Comparison of ENCODE assay signal across 8 cellular contexts in the genomic region with DNA sequence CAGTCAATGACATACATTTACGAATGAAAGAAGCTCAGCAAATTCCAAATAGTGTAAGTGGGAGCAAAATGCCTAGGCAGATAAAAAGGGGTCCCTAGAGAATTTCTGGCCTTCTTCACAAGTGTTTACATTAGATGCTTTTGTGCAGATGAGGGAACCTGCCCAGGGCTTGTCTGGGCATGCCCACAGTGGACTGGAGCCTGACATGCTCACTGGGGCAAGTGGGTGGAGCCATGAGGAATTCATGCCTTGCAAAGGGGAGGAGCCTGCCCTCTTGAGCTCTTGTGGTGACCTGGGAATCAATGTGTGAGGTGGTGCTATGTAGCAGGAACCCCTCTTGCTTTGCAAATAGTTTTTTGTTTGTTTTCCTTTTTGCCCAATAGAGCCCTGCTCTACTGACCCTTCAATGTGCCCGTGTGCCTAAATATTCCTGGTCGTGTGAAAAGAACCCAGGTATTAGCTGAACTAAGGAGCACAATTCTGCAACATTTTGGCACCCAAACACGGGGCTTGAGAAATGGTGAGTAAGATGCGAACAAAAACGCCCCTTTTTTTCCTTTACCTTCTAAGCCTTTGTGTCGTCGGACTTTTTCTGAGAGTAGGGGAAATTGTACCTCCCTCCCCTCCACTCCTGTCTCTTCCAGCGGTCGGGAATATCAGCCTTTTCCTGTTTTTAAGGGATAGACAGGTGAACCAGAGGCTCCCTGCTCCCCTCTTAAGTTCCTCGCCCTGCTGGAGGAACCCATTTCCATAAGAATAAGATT.
DNase-seq lines count a peak whose midpoint lies in the region; ATAC-seq lines count a peak whose summit lies in the region.

No MANE protein-coding gene starts in this region.

- peak overlapping the region; percentile 52 for H3K4me3 ChIP-seq in SJCRH30

- H3K4me1 ChIP-seq in SJCRH30, result no peaks in the 10 kb centered on the region

- intact Hi-C loops in cardiac septum (cut with DNase I), result no loop called here

- DNase-seq in COLO668 (lab: John Stamatoyannopoulos, UW; ENCODE audit: unreplicated experiment) (peak; percentile 46), SJCRH30 (peak; percentile 67 to 68), inferior parietal cortex (ENCODE audit: extremely low spot score) (peak; percentile 7), hypothalamus (lab: John Stamatoyannopoulos, UW) (no peak), cardiac septum (ENCODE audit: low spot score) (no peak), NCI-H1105 (lab: John Stamatoyannopoulos, UW) (no peak)

- H3K9me3 ChIP-seq in SJCRH30 (replicated peaks), result no peaks in the 10 kb centered on the region

- ATAC-seq in GM18907 (IDR thresholded peaks at IDR 0.05; ENCODE audit: unreplicated experiment), result peak; percentile 93
- ATAC-seq in HG03066 (IDR thresholded peaks at IDR 0.05; ENCODE audit: low read depth, unreplicated experiment), result peak; percentile 97

- no peaks in the 10 kb centered on the region for H3K36me3 ChIP-seq in SJCRH30

- H3K27me3 ChIP-seq in SJCRH30, result no peaks in the 10 kb centered on the region

- H3K27ac ChIP-seq in SJCRH30, result no peak overlapping the region; the same call in 1 of the 2 replicates

Comparison
In these comparisons a context has a peak if more than half of its experiments do, and no peak if none do; other contexts are left out.
1. DNase-seq: peak in COLO668 (single experiment), SJCRH30 (2 of 2) and inferior parietal cortex (single experiment); none in hypothalamus (0 of 51), cardiac septum (single experiment) and NCI-H1105 (single experiment).